23 cellular contexts compared by ENCODE assay signal in the genomic region with DNA sequence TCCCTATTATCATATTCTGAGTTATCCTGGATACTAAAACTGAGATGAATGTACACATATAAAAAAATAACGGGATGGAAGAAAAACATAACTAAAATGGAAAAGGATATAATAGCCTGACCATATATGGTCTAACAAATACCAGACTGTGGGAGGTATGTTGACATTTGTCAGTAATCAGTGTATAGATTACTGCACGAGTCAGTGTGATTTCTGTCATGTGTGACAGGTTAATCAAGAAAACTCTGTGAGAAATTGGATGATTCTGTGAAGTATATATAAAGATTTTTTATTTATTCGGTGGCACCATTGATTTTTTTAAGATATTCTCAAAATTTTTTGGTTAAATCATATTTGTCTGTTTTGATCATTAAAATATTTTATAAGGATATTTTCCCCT.
DNase-seq lines count a peak whose midpoint lies in the region; ATAC-seq and TF ChIP-seq lines count a peak whose summit lies in the region.
"Had no signal": no experiment of that assay in that cellular context is flagged by ENCODE, and none has a peak within 500 bp of the region (broad histone marks: within the 10 kb centered on the region; RNA-seq: fewer than 3 reads in every experiment).

No MANE protein-coding gene starts in this region.

- no peak for ATAC-seq in GM18867 (IDR thresholded peaks at IDR 0.05; ENCODE audit: unreplicated experiment)
- ATAC-seq: A549, GM12878 had no signal

- no peaks in the 10 kb centered on the region for H3K36me3 ChIP-seq in HEK293 (ENCODE audit: control insufficient read depth in 2 of 2, insufficient read depth in 1 of 2, low read length in 2 of 2)
- H3K36me3 ChIP-seq: BE2C, BLaER1 had no signal

- H3K27ac ChIP-seq in HEK293 (ENCODE audit: extremely low read depth, low read depth, low read length), result no peak overlapping the region
- H3K27ac ChIP-seq: 22Rv1, A549, BLaER1 had no signal

- no peak for TF ChIP-seq CTCF in HEK293 (tag by site-specific recombination; IDR thresholded peaks at IDR 0.05)

- CTCF ChIA-PET in HEK293 (lab: Yijun Ruan, JAX), result no interaction called here

- no peak overlapping the region for H3K4me3 ChIP-seq in HEK293 (ENCODE audit: low read depth, low read length)
- H3K4me3 ChIP-seq: A549, BLaER1, GM12878 had no signal

- no peaks in the 10 kb centered on the region for H3K9me3 ChIP-seq in HEK293 (ENCODE audit: control insufficient read depth, insufficient read depth, low read depth, low read length)
- H3K9me3 ChIP-seq: A549, BE2C, BLaER1 had no signal

- DNase-seq in NCI-H146 (lab: John Stamatoyannopoulos, UW) (peak; percentile 1), NCI-H146 treated with DMSO at 0.1 percent for 48 hours (lab: John Stamatoyannopoulos, UW; ENCODE audit: unreplicated experiment) (no peak), NCI-H69 (lab: John Stamatoyannopoulos, UW) (peak; percentile 35)
- no peak for DNase-seq in activated CD8-positive, alpha-beta memory T cell treated with anti-CD3 and anti-CD28 coated beads for 24 hours
- DNase-seq: BE2C; C1 segment of cervical spinal cord; CD4-positive, alpha-beta memory T cell; CD4-positive, CD25-positive, alpha-beta regulatory T cell; CD8-positive, alpha-beta memory T cell; COR-L47; DMS 273 treated with DMSO at 0.1 percent for 48 hours; DMS153; DMS53; DMS79; DND-41; EL; GDM1 had no signal

- H3K4me1 ChIP-seq in HEK293 (ENCODE audit: control insufficient read depth, insufficient read depth, low read length), result no peaks in the 10 kb centered on the region
- H3K4me1 ChIP-seq: BE2C, BLaER1 had no signal

- POLR2A ChIA-PET in HEK293 (lab: Yijun Ruan, JAX), result no interaction called here

TF ChIP-seq in HEK293, 187 proteins besides CTCF, POLR2A, EP300 and RAD21:
- no peak for TF ChIP-seq ZNF132 (tag by site-specific recombination; IDR thresholded peaks at IDR 0.05; ENCODE audit: borderline replicate concordance)
- TF ChIP-seq WT1 (tag by site-specific recombination; IDR thresholded peaks at IDR 0.05), result peak; percentile 49; the same call in 1 of the 2 replicates

Comparison
In these comparisons a context has a peak if more than half of its experiments do, and no peak if none do; other contexts are left out.
1. DNase-seq: peak in NCI-H146 (single experiment) and NCI-H69 (single experiment); none in NCI-H146 treated with DMSO at 0.1 percent for 48 hours (single experiment) and activated CD8-positive, alpha-beta memory T cell treated with anti-CD3 and anti-CD28 coated beads for 24 hours (single experiment).